In the genomic region with DNA sequence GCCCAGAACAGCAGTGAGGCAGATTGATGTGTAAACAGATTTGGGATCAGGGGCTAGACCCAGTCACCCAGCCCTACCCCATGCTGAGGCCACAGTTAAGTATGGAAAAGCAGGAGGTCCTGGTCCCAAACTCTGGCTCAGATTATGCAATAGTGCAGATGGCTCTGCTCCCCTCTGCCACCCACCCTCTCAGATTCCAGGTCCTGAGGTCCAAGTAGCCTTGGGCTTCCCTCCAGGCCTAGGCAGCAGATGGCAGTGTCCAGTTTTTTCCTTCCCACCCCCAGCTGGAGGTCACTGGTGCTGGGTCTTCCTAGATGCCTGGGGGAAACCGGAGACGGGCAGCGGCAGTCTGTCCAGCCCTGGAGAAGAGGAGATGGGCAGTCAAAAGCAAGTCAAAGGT, we compare ENCODE assay signal across 13 cellular contexts. TPM values are rescaled to one million over a fixed set of nuclear protein-coding genes. Genes with fewer than 3 reads are reported as not detected.
"Had no signal": no experiment of that assay in that cellular context is flagged by ENCODE, and none has a peak within 500 bp of the region (broad histone marks: within the 10 kb centered on the region; RNA-seq: fewer than 3 reads in every experiment).

No MANE protein-coding gene starts in this region.

- H3K27ac ChIP-seq: ascending aorta, breast epithelium, Peyer's patch, SJSA1 had no signal

- DNase-seq: activated gamma-delta T cell, cerebellar nuclear complex, NCI-H345, SHP77 treated with DMSO at 0.1 percent for 48 hours had no signal

- ATAC-seq: PC-3 had no signal

- H3K9me3 ChIP-seq: ascending aorta, breast epithelium, Peyer's patch, SJSA1, SK-N-SH had no signal

- H3K4me3 ChIP-seq: ascending aorta, breast epithelium, Peyer's patch, SJSA1 had no signal

RNA-seq across cellular contexts. Expression of a gene that starts 2.8 kb away (rescaled TPM):
- total RNA-seq: activated CD4-positive, alpha-beta T cell treated with anti-CD3 and anti-CD28 coated beads for 36 hours; activated T-helper 2 cell treated with anti-CD3 and anti-CD28 coated beads, Interferon-gamma antibody, Interleukin-2, Interleukin-4, amounts not matched to agents 10 μg/mL and 5 μg/mL and 100 μg/mL, durations not matched to agents 14 hours and 24 hours and 36 hours; MCF 10A; SJSA1 had no signal

RNA-seq across cellular contexts. Expression of a gene that starts 27.6 kb away (rescaled TPM):
- total RNA-seq: ascending aorta, Peyer's patch had no signal
